In the genomic region with DNA sequence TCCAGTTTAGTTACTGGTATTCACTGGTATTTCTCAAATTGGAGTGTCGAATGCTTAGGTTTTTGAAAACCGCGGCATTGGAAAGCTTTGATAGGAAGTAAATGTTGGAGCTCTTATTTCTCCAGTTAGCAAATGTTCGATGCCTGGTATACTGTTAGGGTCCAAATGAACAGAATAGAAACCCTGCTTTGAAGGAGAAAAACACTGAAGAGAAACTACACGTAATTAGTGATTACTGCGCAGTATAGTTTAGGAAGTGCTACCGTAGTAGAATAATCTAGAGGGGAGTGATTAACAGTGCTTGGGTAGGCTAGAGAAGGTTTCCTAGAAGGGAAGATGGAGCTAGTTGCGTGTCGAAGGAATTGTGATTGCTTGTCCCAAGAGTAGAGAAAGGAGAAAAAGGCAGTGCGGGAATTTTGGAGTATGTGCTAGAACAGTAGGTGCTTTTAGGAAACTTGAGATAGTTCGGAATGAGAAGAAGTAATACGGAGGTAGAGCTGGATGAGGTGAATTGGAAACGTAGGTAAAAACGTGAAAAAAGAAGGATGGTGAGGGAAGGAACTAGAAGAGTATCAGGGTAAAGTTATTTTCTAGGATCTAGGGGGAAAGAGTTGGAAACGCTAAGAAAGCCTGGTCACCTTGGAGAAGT, we compare ENCODE assay signal across 8 cellular contexts. TPM values are rescaled to one million over a fixed set of nuclear protein-coding genes. Genes with fewer than 3 reads are reported as not detected.
DNase-seq lines count a peak whose midpoint lies in the region; ATAC-seq and TF ChIP-seq lines count a peak whose summit lies in the region.

No MANE protein-coding gene starts in this region.

- no peak for DNase-seq in activated CD4-positive, alpha-beta T cell treated with anti-CD3 and anti-CD28 coated beads, Interleukin-2, amount 10 ng/mL, durations not matched to agents 24 days and 14 days
- DNase-seq in activated CD4-positive, alpha-beta T cell treated with anti-CD3 and anti-CD28 coated beads for 4 hours = no peak
- DNase-seq in activated T-helper 1 cell treated with anti-CD3 and anti-CD28 coated beads, Interleukin-12 subunit alpha, Interleukin-12 subunit beta, Interleukin-2, Interleukin-4 antibody, amounts not matched to agents 30 ng/mL and 10 ng/mL and 1 ng/mL, durations not matched to agents 14 hours and 24 hours and 36 hours (ENCODE audit: low spot score) = no peak
- no peak for DNase-seq in kidney epithelial cell (ENCODE audit: low read depth)
- DNase-seq in ACHN = no peak
- DNase-seq in dedifferentiated amniotic fluid mesenchymal stem cell (ENCODE audit: extremely low spot score) = no peak

- peaks cover 10% of the 10 kb centered on the region for H3K4me1 ChIP-seq in thymus (ENCODE audit: control insufficient read depth, insufficient read depth, low read length)

- no peaks in the 10 kb centered on the region for H3K27me3 Mint-ChIP-seq in activated CD4-positive, alpha-beta T cell treated with anti-CD3 and anti-CD28 coated beads, Interleukin-2, amount 10 ng/mL, durations not matched to agents 24 days and 14 days
- H3K27me3 Mint-ChIP-seq in activated T-helper 1 cell treated with anti-CD3 and anti-CD28 coated beads, Interleukin-12 subunit alpha, Interleukin-12 subunit beta, Interleukin-2, Interleukin-4 antibody, amounts not matched to agents 30 ng/mL and 10 ng/mL and 1 ng/mL, durations not matched to agents 14 hours and 24 hours and 36 hours (ENCODE audit: insufficient read depth) = no peaks in the 10 kb centered on the region

- WGBS in thymus = 47% methylated on average over 15 of the region's 15 CpGs

- H3K36me3 Mint-ChIP-seq in activated CD4-positive, alpha-beta T cell treated with anti-CD3 and anti-CD28 coated beads, Interleukin-2, amount 10 ng/mL, durations not matched to agents 24 days and 14 days (ENCODE audit: low read depth) = peaks cover 43% of the 10 kb centered on the region
- peaks cover 23% of the 10 kb centered on the region for H3K36me3 Mint-ChIP-seq in activated T-helper 1 cell treated with anti-CD3 and anti-CD28 coated beads, Interleukin-12 subunit alpha, Interleukin-12 subunit beta, Interleukin-2, Interleukin-4 antibody, amounts not matched to agents 30 ng/mL and 10 ng/mL and 1 ng/mL, durations not matched to agents 14 hours and 24 hours and 36 hours (ENCODE audit: low read depth)

- in situ Hi-C loops in ACHN (cut with HindIII; ENCODE audit: low pct_ligation_motif_present, low pct_unique_long_range_greater_than_20kb, low sequenced_read_pairs) = no loop called here

- no peaks in the 10 kb centered on the region for H3K36me3 ChIP-seq in kidney epithelial cell (ENCODE audit: control insufficient read depth, insufficient read depth, low read length)
- H3K36me3 ChIP-seq in thymus (ENCODE audit: control insufficient read depth, insufficient read depth) = no peaks in the 10 kb centered on the region

- no peaks in the 10 kb centered on the region for H3K9me3 ChIP-seq in thymus (ENCODE audit: control insufficient read depth)

- intact Hi-C loops in activated CD4-positive, alpha-beta T cell treated with anti-CD3 and anti-CD28 coated beads, Interleukin-2, amount 10 ng/mL, durations not matched to agents 24 days and 14 days (cut with micrococcal nuclease) = loop anchor here (2.0 kb wide), 4 partner anchors 221 to 703 kb away; a partner anchor contains a TSS
- intact Hi-C loops in activated T-helper 1 cell treated with anti-CD3 and anti-CD28 coated beads, Interleukin-12 subunit alpha, Interleukin-12 subunit beta, Interleukin-2, Interleukin-4 antibody, amounts not matched to agents 30 ng/mL and 10 ng/mL and 1 ng/mL, durations not matched to agents 14 hours and 24 hours and 36 hours (cut with micrococcal nuclease) = loop anchor here (1.0 to 10.0 kb wide), 4 partner anchors 221 to 1659 kb away; a partner anchor contains a TSS

- H3K4me3 Mint-ChIP-seq in activated CD4-positive, alpha-beta T cell treated with anti-CD3 and anti-CD28 coated beads, Interleukin-2, amount 10 ng/mL, durations not matched to agents 24 days and 14 days = peak overlapping the region; percentile 98
- H3K4me3 Mint-ChIP-seq in activated T-helper 1 cell treated with anti-CD3 and anti-CD28 coated beads, Interleukin-12 subunit alpha, Interleukin-12 subunit beta, Interleukin-2, Interleukin-4 antibody, amounts not matched to agents 30 ng/mL and 10 ng/mL and 1 ng/mL, durations not matched to agents 14 hours and 24 hours and 36 hours = peak overlapping the region; percentile 96

- H3K27me3 ChIP-seq in kidney epithelial cell (ENCODE audit: control insufficient read depth, insufficient read depth, low read length) (no peaks in the 10 kb centered on the region), thymus (ENCODE audit: control insufficient read depth, insufficient read depth) (no peaks in the 10 kb centered on the region)

- no peak overlapping the region for H3K27ac ChIP-seq in thymus (ENCODE audit: low read depth)

- ATAC-seq in HG03175 (IDR thresholded peaks at IDR 0.05; ENCODE audit: unreplicated experiment) = no peak

- H3K4me3 ChIP-seq in kidney epithelial cell (ENCODE audit: low read depth, low read length) (peak overlapping the region; percentile 71), thymus (ENCODE audit: low read length) (peak overlapping the region; percentile 91)

- no peak for TF ChIP-seq CTCF in kidney epithelial cell (IDR thresholded peaks at IDR 0.05; ENCODE audit: insufficient read depth, low read length, poor library complexity, severe bottlenecking)

- H3K9me3 Mint-ChIP-seq in activated CD4-positive, alpha-beta T cell treated with anti-CD3 and anti-CD28 coated beads, Interleukin-2, amount 10 ng/mL, durations not matched to agents 24 days and 14 days = no peaks in the 10 kb centered on the region
- no peaks in the 10 kb centered on the region for H3K9me3 Mint-ChIP-seq in activated T-helper 1 cell treated with anti-CD3 and anti-CD28 coated beads, Interleukin-12 subunit alpha, Interleukin-12 subunit beta, Interleukin-2, Interleukin-4 antibody, amounts not matched to agents 30 ng/mL and 10 ng/mL and 1 ng/mL, durations not matched to agents 14 hours and 24 hours and 36 hours

- H3K4me1 Mint-ChIP-seq in activated CD4-positive, alpha-beta T cell treated with anti-CD3 and anti-CD28 coated beads, Interleukin-2, amount 10 ng/mL, durations not matched to agents 24 days and 14 days = peaks cover 40% of the 10 kb centered on the region
- peaks cover 58% of the 10 kb centered on the region for H3K4me1 Mint-ChIP-seq in activated T-helper 1 cell treated with anti-CD3 and anti-CD28 coated beads, Interleukin-12 subunit alpha, Interleukin-12 subunit beta, Interleukin-2, Interleukin-4 antibody, amounts not matched to agents 30 ng/mL and 10 ng/mL and 1 ng/mL, durations not matched to agents 14 hours and 24 hours and 36 hours (ENCODE audit: low read depth)

- peak overlapping the region; percentile 100 for H3K27ac Mint-ChIP-seq in activated CD4-positive, alpha-beta T cell treated with anti-CD3 and anti-CD28 coated beads, Interleukin-2, amount 10 ng/mL, durations not matched to agents 24 days and 14 days
- H3K27ac Mint-ChIP-seq in activated T-helper 1 cell treated with anti-CD3 and anti-CD28 coated beads, Interleukin-12 subunit alpha, Interleukin-12 subunit beta, Interleukin-2, Interleukin-4 antibody, amounts not matched to agents 30 ng/mL and 10 ng/mL and 1 ng/mL, durations not matched to agents 14 hours and 24 hours and 36 hours = peak overlapping the region; percentile 100

RNA-seq across cellular contexts. Expression of a gene that starts 1.2 kb away (rescaled TPM):
- 75.7 and 87.6 TPM in 2 replicates for total RNA-seq in activated CD4-positive, alpha-beta T cell treated with anti-CD3 and anti-CD28 coated beads, Interleukin-2, amount 10 ng/mL, durations not matched to agents 24 days and 14 days
- total RNA-seq in activated T-helper 1 cell treated with anti-CD3 and anti-CD28 coated beads, Interleukin-12 subunit alpha, Interleukin-12 subunit beta, Interleukin-2, Interleukin-4 antibody, amounts not matched to agents 30 ng/mL and 10 ng/mL and 1 ng/mL, durations not matched to agents 14 hours and 24 hours and 36 hours = 77.1 and 77.7 TPM in 2 replicates
- 44.8 and 51.8 TPM in 2 replicates for total RNA-seq in kidney epithelial cell
- 42.8 TPM for polyA plus RNA-seq in thymus

RNA-seq across cellular contexts. Expression of a gene that starts 1.9 kb away (rescaled TPM):
- total RNA-seq in activated CD4-positive, alpha-beta T cell treated with anti-CD3 and anti-CD28 coated beads, Interleukin-2, amount 10 ng/mL, durations not matched to agents 24 days and 14 days = 39.1 and 43.0 TPM in 2 replicates
- total RNA-seq in activated T-helper 1 cell treated with anti-CD3 and anti-CD28 coated beads, Interleukin-12 subunit alpha, Interleukin-12 subunit beta, Interleukin-2, Interleukin-4 antibody, amounts not matched to agents 30 ng/mL and 10 ng/mL and 1 ng/mL, durations not matched to agents 14 hours and 24 hours and 36 hours = 40.5 and 45.6 TPM in 2 replicates
- 17.0 and 24.0 TPM in 2 replicates for total RNA-seq in kidney epithelial cell
- 27.5 TPM for polyA plus RNA-seq in thymus
